ENCODE assay signal across 8 cellular contexts in the genomic region with DNA sequence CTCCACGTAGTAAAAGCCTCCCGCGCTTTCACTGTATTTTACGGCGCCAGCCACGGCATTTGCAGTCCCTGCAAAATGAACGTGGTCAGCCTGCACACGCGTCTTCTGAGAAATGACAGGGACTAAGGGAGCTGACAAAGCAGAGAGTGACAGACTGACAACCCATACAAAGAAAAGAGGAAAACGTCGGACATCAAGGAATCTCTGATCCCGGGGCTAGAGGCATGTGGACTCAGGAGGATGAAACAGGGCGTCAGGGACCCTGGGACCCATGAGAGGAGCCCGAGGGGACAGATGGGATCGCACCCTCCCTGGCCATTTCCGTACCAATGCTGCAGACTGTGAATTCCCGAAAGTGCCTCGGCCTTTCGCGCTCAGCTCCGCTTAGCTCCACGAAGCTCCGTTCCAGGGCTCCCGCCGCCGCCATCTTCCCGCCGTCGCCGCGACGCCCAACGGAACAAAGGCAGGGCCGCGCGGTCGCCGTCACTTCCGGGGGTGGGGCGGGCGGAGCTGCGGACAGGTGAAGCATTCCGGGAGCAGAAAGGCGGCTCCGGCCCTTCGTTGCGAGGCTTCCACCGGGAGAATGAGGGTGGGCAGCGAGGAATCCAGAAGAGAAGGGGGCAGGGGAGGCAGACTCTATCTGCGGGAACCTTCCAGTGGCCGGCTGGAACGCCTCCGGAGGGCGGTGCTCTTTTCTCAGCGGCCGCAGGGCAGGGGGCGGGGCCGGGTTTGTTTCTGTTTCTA.
DNase-seq lines count a peak whose midpoint lies in the region; ATAC-seq and TF ChIP-seq lines count a peak whose summit lies in the region.

A gene with protein sequence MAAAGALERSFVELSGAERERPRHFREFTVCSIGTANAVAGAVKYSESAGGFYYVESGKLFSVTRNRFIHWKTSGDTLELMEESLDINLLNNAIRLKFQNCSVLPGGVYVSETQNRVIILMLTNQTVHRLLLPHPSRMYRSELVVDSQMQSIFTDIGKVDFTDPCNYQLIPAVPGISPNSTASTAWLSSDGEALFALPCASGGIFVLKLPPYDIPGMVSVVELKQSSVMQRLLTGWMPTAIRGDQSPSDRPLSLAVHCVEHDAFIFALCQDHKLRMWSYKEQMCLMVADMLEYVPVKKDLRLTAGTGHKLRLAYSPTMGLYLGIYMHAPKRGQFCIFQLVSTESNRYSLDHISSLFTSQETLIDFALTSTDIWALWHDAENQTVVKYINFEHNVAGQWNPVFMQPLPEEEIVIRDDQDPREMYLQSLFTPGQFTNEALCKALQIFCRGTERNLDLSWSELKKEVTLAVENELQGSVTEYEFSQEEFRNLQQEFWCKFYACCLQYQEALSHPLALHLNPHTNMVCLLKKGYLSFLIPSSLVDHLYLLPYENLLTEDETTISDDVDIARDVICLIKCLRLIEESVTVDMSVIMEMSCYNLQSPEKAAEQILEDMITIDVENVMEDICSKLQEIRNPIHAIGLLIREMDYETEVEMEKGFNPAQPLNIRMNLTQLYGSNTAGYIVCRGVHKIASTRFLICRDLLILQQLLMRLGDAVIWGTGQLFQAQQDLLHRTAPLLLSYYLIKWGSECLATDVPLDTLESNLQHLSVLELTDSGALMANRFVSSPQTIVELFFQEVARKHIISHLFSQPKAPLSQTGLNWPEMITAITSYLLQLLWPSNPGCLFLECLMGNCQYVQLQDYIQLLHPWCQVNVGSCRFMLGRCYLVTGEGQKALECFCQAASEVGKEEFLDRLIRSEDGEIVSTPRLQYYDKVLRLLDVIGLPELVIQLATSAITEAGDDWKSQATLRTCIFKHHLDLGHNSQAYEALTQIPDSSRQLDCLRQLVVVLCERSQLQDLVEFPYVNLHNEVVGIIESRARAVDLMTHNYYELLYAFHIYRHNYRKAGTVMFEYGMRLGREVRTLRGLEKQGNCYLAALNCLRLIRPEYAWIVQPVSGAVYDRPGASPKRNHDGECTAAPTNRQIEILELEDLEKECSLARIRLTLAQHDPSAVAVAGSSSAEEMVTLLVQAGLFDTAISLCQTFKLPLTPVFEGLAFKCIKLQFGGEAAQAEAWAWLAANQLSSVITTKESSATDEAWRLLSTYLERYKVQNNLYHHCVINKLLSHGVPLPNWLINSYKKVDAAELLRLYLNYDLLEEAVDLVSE (N-terminal part only) (minus strand): TSS at position 459 of the 744 bp plus-strand sequence. CDS start 32 bp downstream, at position 427.

- peak within 1 kb of the TSS; percentile 87 for H3K27ac ChIP-seq in cingulate gyrus (ENCODE audit: low read depth, low read length)

- in situ Hi-C loops in GM18951 (cut with MboI; ENCODE audit: low sequenced_read_pairs, unreplicated experiment) = no loop called here

- TF ChIP-seq POLR2A in GM18951 (IDR thresholded peaks at IDR 0.05; ENCODE audit: extremely low read depth, insufficient read depth, insufficient read length) = peak; percentile 90

- DNase-seq in AG08395 (ENCODE audit: low spot score) (peak; percentile 81), NCI-H446 treated with DMSO at 0.1 percent for 48 hours (lab: John Stamatoyannopoulos, UW) (peak; percentile 25), kidney tubule cell (ENCODE audit: low spot score) (peak; percentile 71)
- DNase-seq in activated CD4-positive, alpha-beta T cell treated with anti-CD3 and anti-CD28 coated beads for 48 hours = peak; percentile 93
- DNase-seq in stimulated activated CD4-positive, alpha-beta T cell treated with anti-CD3 and anti-CD28 coated beads, Interleukin-1b, Interleukin-23, amount 100 ng/mL, for 1 hour (ENCODE audit: low read depth in 2 of 2) = peak; percentile 51 to 88

- ATAC-seq in HG03139 (IDR thresholded peaks at IDR 0.05; ENCODE audit: unreplicated experiment) = peak; percentile 67

Comparison
In these comparisons a context has a peak if more than half of its experiments do, and no peak if none do; other contexts are left out.
1. Peak in every context shown above with its lines: DNase-seq, ATAC-seq and H3K27ac ChIP-seq.
2. DNase-seq: peak in every context shown above with its lines; median percentile 93 in activated CD4-positive, alpha-beta T cell treated with anti-CD3 and anti-CD28 coated beads for 48 hours; 81 in AG08395; 71 in kidney tubule cell; 70 in stimulated activated CD4-positive, alpha-beta T cell treated with anti-CD3 and anti-CD28 coated beads, Interleukin-1b, Interleukin-23, amount 100 ng/mL, for 1 hour; 25 in NCI-H446 treated with DMSO at 0.1 percent for 48 hours.